In genomic region chr18:54807303-54807702, GRCh38 we compare ENCODE assay signal across 2 cellular contexts.
TF ChIP-seq lines count a peak whose summit lies in the region.

No MANE protein-coding gene starts in this region.

TF ChIP-seq in IMR-90, 13 proteins besides CTCF, POLR2A, EP300 and RAD21:
- TF ChIP-seq MXI1 (IDR thresholded peaks at IDR 0.05; ENCODE audit: borderline replicate concordance, low read depth, low read length) (no peak), MAZ (IDR thresholded peaks at IDR 0.05; ENCODE audit: borderline replicate concordance, low read depth, low read length) (no peak), CEBPB (IDR thresholded peaks at IDR 0.05; ENCODE audit: low read depth, low read length) (no peak), MAFK (IDR thresholded peaks at IDR 0.05; ENCODE audit: low read depth, low read length) (no peak), FOS (IDR thresholded peaks at IDR 0.05; ENCODE audit: low read depth, low read length) (no peak)

TF ChIP-seq in HepG2, 621 proteins besides CTCF, POLR2A, EP300 and RAD21:
- TF ChIP-seq HBP1 (CRISPR knock-in tag; IDR thresholded peaks at IDR 0.05; ENCODE audit: low read depth) (no peak), ZNF816 (CRISPR knock-in tag; IDR thresholded peaks at IDR 0.05; ENCODE audit: borderline replicate concordance) (no peak), ATM (IDR thresholded peaks at IDR 0.05; ENCODE audit: borderline replicate concordance) (no peak)
